In genomic region chr22:23772315-23773246, GRCh38 we compare ENCODE assay signal across 9 cellular contexts. TPM values are rescaled to one million over a fixed set of nuclear protein-coding genes. Genes with fewer than 3 reads are reported as not detected.
DNase-seq lines count a peak whose midpoint lies in the region; ATAC-seq, FAIRE-seq and TF ChIP-seq lines count a peak whose summit lies in the region.
"Had no signal": no experiment of that assay in that cellular context is flagged by ENCODE, and none has a peak within 500 bp of the region (broad histone marks: within the 10 kb centered on the region; RNA-seq: fewer than 3 reads in every experiment).

TSS of gene MMP11 (plus strand) at chr22:23772849. CDS start at chr22:23772871, 22 bp downstream.

- H3K4me1 ChIP-seq in ACC112 (ENCODE audit: control insufficient read depth, insufficient read depth, low read length, unreplicated experiment) = peaks cover 3% of the 10 kb centered on the region
- H3K4me1 ChIP-seq in GM12878 (ENCODE audit: control insufficient read depth, insufficient read depth, low read length) = peaks cover 12% of the 10 kb centered on the region

- no peaks in the 10 kb centered on the region for H4K20me1 ChIP-seq in GM12878 (ENCODE audit: control insufficient read depth, insufficient read depth)

- no peaks in the 10 kb centered on the region for H3K27me3 ChIP-seq in ACC112 (ENCODE audit: insufficient read depth, low read length)
- peaks cover 0 to 2% of the 10 kb centered on the region in 2 experiments; a peak in 2 of 4 replicates for H3K27me3 ChIP-seq in GM12878 (replicated peaks in 1 of 2; ENCODE audit: control insufficient read depth in 2 of 2, insufficient read depth in 2 of 2, low read length in 1 of 2)

- TF ChIP-seq EP300 in GM12878 (IDR thresholded peaks at IDR 0.05; ENCODE audit: borderline replicate concordance in 1 of 2, control insufficient read depth in 1 of 2, low read depth in 2 of 2, low read length in 2 of 2) = no peak

- FAIRE-seq in GM12878 (lab: Jason Lieb, UNC) (no peak), GM19239 (lab: Jason Lieb, UNC) (no peak)
- FAIRE-seq: GM18507 had no signal

- H3K27ac ChIP-seq in ACC112 (ENCODE audit: low read depth, low read length) (no peak within 1 kb of the TSS), GM12878 (ENCODE audit: control insufficient read depth, insufficient read depth) (no peak within 1 kb of the TSS)

- SMC1A ChIA-PET in GM12878 (lab: Charles Lee; ENCODE audit: uncharacterized antibody, unreplicated experiment) = interaction anchor here (0.7 to 6.3 kb wide), 2 partner anchors 73 to 78 kb away, joined by 3 to 40 read pairs; no protein-coding TSS in a partner anchor

- H3K36me3 ChIP-seq in ACC112 (ENCODE audit: insufficient read depth, low read length) (no peaks in the 10 kb centered on the region), GM12878 (ENCODE audit: control insufficient read depth in 2 of 2, insufficient read depth in 2 of 2, low read length in 1 of 2) (no peaks in the 10 kb centered on the region)

- TF ChIP-seq RAD21 in GM12878 (IDR thresholded peaks at IDR 0.05; ENCODE audit: insufficient read depth, low read depth, low read length) = no peak

- no peak for TF ChIP-seq POLR2A in GM12878 (IDR thresholded peaks at IDR 0.05; ENCODE audit: low read depth, low read length)

- TF ChIP-seq CTCF in HFF-Myc (IDR thresholded peaks at IDR 0.05; ENCODE audit: low read depth, low read length, missing control alignments) (no peak), GM12878 (IDR thresholded peaks at IDR 0.05 in 2 of 3, conservative IDR thresholded peaks at IDR 0.05 in 1 of 3; ENCODE audit: control insufficient read depth in 2 of 3, extremely low read depth in 1 of 3, insufficient read depth in 1 of 3, low read depth in 3 of 3, low read length in 3 of 3) (no peak)

- 3% methylated on average over 50 of the region's 74 CpGs for WGBS in GM12878 (ENCODE audit: insufficient coverage, insufficient replicate concordance, low lambda C conversion rate, missing lambda C conversion rate)

- RAD21 ChIA-PET in GM12878 (lab: Charles Lee; ENCODE audit: unreplicated experiment) = interaction anchor here (0.9 to 4.0 kb wide), 4 partner anchors 14 to 78 kb away, joined by 3 to 24 read pairs (median 4); no protein-coding TSS in a partner anchor

- intact Hi-C loops in GM12878 (cut with micrococcal nuclease; ENCODE audit: unreplicated experiment) = no loop called here

- H3K4me2 ChIP-seq in GM12878 (ENCODE audit: control insufficient read depth, insufficient read depth) = peak within 1 kb of the TSS; percentile 73

- DNase-seq in HFF-Myc (ENCODE audit: extremely low read depth, low read depth) (no peak), T follicular helper cell (ENCODE audit: low read depth) (peak; percentile 42), GM12878 (ENCODE audit: low read depth, low spot score) (no peak), iPS-NIHi11 (ENCODE audit: low spot score) (peak; percentile 86), GM19239 (ENCODE audit: insufficient read length, low spot score) (no peak)
- DNase-seq in stimulated activated CD4-positive, alpha-beta T cell treated with anti-CD3 and anti-CD28 coated beads, Interleukin-15, amount 100 ng/mL, for 1 hour (ENCODE audit: low read depth in 1 of 2, low spot score in 1 of 2) = peak; percentile 31 to 52

- H3K79me2 ChIP-seq in ACC112 (ENCODE audit: control insufficient read depth, insufficient read depth, low read length, unreplicated experiment) (no peaks in the 10 kb centered on the region), GM12878 (ENCODE audit: control insufficient read depth, insufficient read depth, low read length) (peaks cover 5% of the 10 kb centered on the region)

- BruUV-seq in GM12878 (replicated peaks; lab: Mats Ljungman, UMichigan) = no TSS peak

- CTCF ChIA-PET in GM12878 (lab: Yijun Ruan, JAX) = interaction anchor here (0.6 to 7.5 kb wide), 5 partner anchors 10 to 76 kb away, joined by 3 to 197 read pairs (median 8); partner anchors contain the start of gene C22orf15

- POLR2A ChIA-PET in GM12878 (lab: Charles Lee) = interaction anchor here (1.1 kb wide), 1 partner anchor 73 kb away, joined by 3 read pairs; no protein-coding TSS in a partner anchor

- peak within 1 kb of the TSS; percentile 25 for H2AFZ ChIP-seq in ACC112 (ENCODE audit: low read length, unreplicated experiment)
- H2AFZ ChIP-seq in GM12878 (ENCODE audit: control insufficient read depth, low read depth, low read length) = peak within 1 kb of the TSS; percentile 31

- H3K9me3 ChIP-seq in GM12878 (replicated peaks; ENCODE audit: control insufficient read depth, insufficient read depth, low read length) = no peaks in the 10 kb centered on the region

- H3K9ac ChIP-seq in GM12878 (ENCODE audit: control insufficient read depth, insufficient read depth, low read length) = no peak within 1 kb of the TSS

- in situ Hi-C loops in GM12878 (cut with MboI) = no loop called here

- peak; percentile 43 for ATAC-seq in GM12878
- no peak for ATAC-seq in HG03139 (IDR thresholded peaks at IDR 0.05; ENCODE audit: unreplicated experiment)

- H3K4me3 ChIP-seq in ACC112 (ENCODE audit: low read depth, low read length) = peak within 1 kb of the TSS; percentile 69
- peak within 1 kb of the TSS; percentile 47 for H3K4me3 ChIP-seq in HFF-Myc (replicated peaks; ENCODE audit: low read depth, low read length)
- peak within 1 kb of the TSS; percentile 58; the same call in 1 of the 2 replicates for H3K4me3 ChIP-seq in GM12878

TF ChIP-seq in GM12878, 131 proteins besides CTCF, POLR2A, EP300 and RAD21 (continues in another document):
- TF ChIP-seq BHLHE40 (IDR thresholded peaks at IDR 0.05; ENCODE audit: borderline replicate concordance in 1 of 2, low read depth in 2 of 2, low read length in 1 of 2) (peak in 1 of 2 experiments; percentile 52; a peak in 1 of 4 replicates), ZNF687 (IDR thresholded peaks at IDR 0.05) (peak; percentile 33; the same call in 1 of the 2 replicates), LARP7 (IDR thresholded peaks at IDR 0.05) (peak; percentile 69; the same call in 1 of the 2 replicates), GATAD2B (conservative IDR thresholded peaks at IDR 0.05; ENCODE audit: low read depth) (peak; percentile 71; the same call in 1 of the 2 replicates), FOXM1 (IDR thresholded peaks at IDR 0.05; ENCODE audit: low read depth, low read length) (no peak), IKZF1 (conservative IDR thresholded peaks at IDR 0.05) (peak; percentile 57), NR2F1 (conservative IDR thresholded peaks at IDR 0.05) (peak; percentile 72; the same call in 1 of the 2 replicates), BACH1 (IDR thresholded peaks at IDR 0.05; ENCODE audit: borderline replicate concordance) (peak; percentile 65; the same call in 1 of the 2 replicates), BCL11A (IDR thresholded peaks at IDR 0.05; ENCODE audit: low read depth, low read length) (no peak), NR2C1 (IDR thresholded peaks at IDR 0.05) (peak; percentile 54; the same call in 1 of the 2 replicates), EZH2 (IDR thresholded peaks at IDR 0.05; ENCODE audit: borderline replicate concordance, control insufficient read depth, low read depth, low read length) (no peak), DPF2 (IDR thresholded peaks at IDR 0.05) (0 out of 2 replicates have a peak, but pooled peaks have one; percentile 26)

RNA-seq across cellular contexts. Expression of gene MMP11, which starts in this region (rescaled TPM):
- 2.0 and 2.7 TPM in 2 replicates for total RNA-seq in GM12878 (2013; cell fraction: nucleolus; rRNA removed)
- total RNA-seq in GM12878 (2014; rRNA removed) (0.60 and 1.0 TPM in 2 replicates), GM12878 (2014; rRNA removed; fragmentation: Illumina TruSeq; extraction: Trizol) (not detected in 2 replicates), GM12878 (2021) (0.41 and 0.48 TPM in 2 replicates)
- polyA plus RNA-seq in GM12878 (2011; ENCODE audit: low read depth) = 0.20 TPM
- polyA plus RNA-seq in GM12878 (2011; rRNA removed) (0.12 TPM in 1 of 2 replicates, not detected in the other), GM12878 (2014; fragmentation: Illumina TruSeq; extraction: Trizol) (0.03 TPM in 1 of 2 replicates, not detected in the other), GM12878 (2014; fragmentation: Nextera tagmentation; extraction: Ambion mirVana) (under 1 TPM in 1 of 2 experiments, not detected in 1; 0.05 TPM), GM12878 (2014; rRNA removed) (0.18 and 1.1 TPM in 2 replicates), GM12878 (2016; fragmentation: Nextera tagmentation; extraction: Ambion mirVana) (under 1 TPM; 0.20 to 0.48 TPM)
- 0.06 and 0.08 TPM in 2 replicates for polyA plus RNA-seq in GM12878 (2011; cell fraction: cytosol; rRNA removed)
- 0.16 and 0.44 TPM in 2 replicates for polyA plus RNA-seq in GM12878 (2011; cell fraction: nucleus; rRNA removed)
- 0.17 and 0.37 TPM in 2 replicates for polyA plus RNA-seq in GM12878 (2012)
- 0.10 TPM in 1 of 2 replicates, not detected in the other for polyA minus RNA-seq in GM12878 (2011; rRNA and poly(A)+ RNA removed)
- not detected in 2 replicates for polyA minus RNA-seq in GM12878 (2011; cell fraction: cytosol; rRNA and poly(A)+ RNA removed)
- 0.19 TPM in 1 of 2 replicates, not detected in the other for polyA minus RNA-seq in GM12878 (2011; cell fraction: nucleus; rRNA and poly(A)+ RNA removed)

Comparison
In these comparisons a context has a peak if more than half of its experiments do, and no peak if none do; other contexts are left out.
1. DNase-seq: peak in T follicular helper cell (single experiment), iPS-NIHi11 (single experiment) and stimulated activated CD4-positive, alpha-beta T cell treated with anti-CD3 and anti-CD28 coated beads, Interleukin-15, amount 100 ng/mL, for 1 hour (2 of 2); none in HFF-Myc (single experiment), GM12878 (single experiment) and GM19239 (single experiment).
2. Peak in every context shown above with its lines, with median percentiles within 50 percentile points of each other: H3K4me3 ChIP-seq.